In genomic region chr13:50326746-50327145, GRCh38 we compare ENCODE assay signal across 1 cellular context.
TF ChIP-seq lines count a peak whose summit lies in the region.

No MANE protein-coding gene starts in this region.

TF ChIP-seq in IMR-90, 13 proteins besides CTCF, POLR2A, EP300 and RAD21 (continued from another document):
- TF ChIP-seq ELK1 (IDR thresholded peaks at IDR 0.05; ENCODE audit: borderline replicate concordance, low read depth, low read length) (no peak), NFE2L2 (IDR thresholded peaks at IDR 0.05; ENCODE audit: low read depth, low read length) (no peak), CHD1 (IDR thresholded peaks at IDR 0.05; ENCODE audit: low read depth, low read length) (no peak)
